ENCODE assay signal across 19 cellular contexts in the genomic region with DNA sequence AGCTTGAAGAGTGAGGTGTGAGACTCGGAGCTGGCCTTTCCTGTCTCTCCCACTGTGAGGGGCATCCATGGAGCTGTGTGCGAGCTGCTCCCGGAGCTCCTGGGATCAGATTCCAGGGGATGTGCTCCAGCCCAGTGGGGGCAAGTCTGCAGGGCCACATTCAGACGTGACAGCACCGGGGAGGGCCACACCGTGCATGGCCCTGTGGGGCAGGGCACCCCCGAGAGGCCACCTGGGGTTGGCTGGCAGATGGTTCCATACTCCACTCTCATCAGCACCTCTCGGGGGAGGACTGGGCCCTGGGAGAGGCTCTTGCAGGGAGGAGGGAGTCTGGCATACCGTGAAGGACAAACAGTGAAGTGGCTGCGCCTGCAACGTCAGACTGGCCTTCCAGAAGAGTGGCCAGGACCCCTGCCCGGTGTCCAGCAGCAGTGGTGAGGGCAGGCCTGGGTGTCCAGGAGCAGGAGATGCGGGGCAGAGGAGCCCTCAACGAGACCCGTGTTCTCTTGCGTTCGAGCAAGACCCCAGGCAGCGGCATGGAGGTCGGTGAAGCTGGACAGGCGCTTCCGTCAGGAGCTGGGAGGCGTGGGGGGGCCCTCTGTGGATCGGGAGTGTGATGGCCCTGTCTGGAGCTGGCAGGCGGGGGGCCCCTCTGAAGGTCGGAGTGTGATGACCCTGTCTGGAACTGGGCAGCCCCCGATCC.
"Had no signal": no experiment of that assay in that cellular context is flagged by ENCODE, and none has a peak within 500 bp of the region (broad histone marks: within the 10 kb centered on the region; RNA-seq: fewer than 3 reads in every experiment).

No MANE protein-coding gene starts in this region.

- DNase-seq: activated CD4-positive, alpha-beta T cell treated with anti-CD3 and anti-CD28 coated beads for 36 hours; activated CD4-positive, alpha-beta T cell treated with anti-CD3 and anti-CD28 coated beads, Interleukin-2, amount 50 U/mL, for 48 hours; activated naive CD4-positive, alpha-beta T cell; activated naive CD8-positive, alpha-beta T cell treated with anti-CD3 and anti-CD28 coated beads for 36 hours; amniotic stem cell; dermis blood vessel endothelial cell; effector memory CD4-positive, alpha-beta T cell; islet precursor cell; ovary; right lobe of liver; stimulated activated CD4-positive, alpha-beta T cell treated with anti-CD3 and anti-CD28 coated beads, Interleukin-4, amount 100 ng/mL, for 24 hours had no signal

- H3K27ac ChIP-seq: cardiac muscle cell, hepatocyte, ovary, right lobe of liver, thoracic aorta, upper lobe of left lung had no signal

- H3K4me2 ChIP-seq: hepatocyte, smooth muscle cell had no signal

- ATAC-seq: activated CD4-positive, alpha-beta T cell treated with anti-CD3 and anti-CD28 coated beads for 36 hours; stimulated activated memory B cell treated with anti-CD40 and anti-IgM and Interleukin-4, amounts not matched to agents 10 μg/mL and 1 μg/mL and 100 μg/mL, for 72 hours had no signal

- H3K4me3 Mint-ChIP-seq: activated CD4-positive, alpha-beta T cell treated with anti-CD3 and anti-CD28 coated beads for 36 hours; activated naive CD8-positive, alpha-beta T cell treated with anti-CD3 and anti-CD28 coated beads for 36 hours; neural crest cell; stimulated activated memory B cell treated with anti-CD40 and anti-IgM and Interleukin-4, amounts not matched to agents 10 μg/mL and 1 μg/mL and 100 μg/mL, for 72 hours; T-helper 2 cell treated with Interferon-gamma antibody and Interleukin-4, amounts not matched to agents 5 μg/mL and 100 μg/mL, for 36 hours had no signal

- H3K36me3 ChIP-seq: cardiac muscle cell, ovary, right lobe of liver, thoracic aorta, upper lobe of left lung had no signal

- H3K4me3 ChIP-seq: cardiac muscle cell, hepatocyte, ovary, right lobe of liver, smooth muscle cell, thoracic aorta, upper lobe of left lung had no signal

- H3K4me1 Mint-ChIP-seq: activated CD4-positive, alpha-beta T cell treated with anti-CD3 and anti-CD28 coated beads for 36 hours; activated naive CD8-positive, alpha-beta T cell treated with anti-CD3 and anti-CD28 coated beads for 36 hours had no signal

- H3K27me3 Mint-ChIP-seq: activated CD4-positive, alpha-beta T cell treated with anti-CD3 and anti-CD28 coated beads for 36 hours; activated naive CD8-positive, alpha-beta T cell treated with anti-CD3 and anti-CD28 coated beads for 36 hours had no signal

- H3K4me1 ChIP-seq: right lobe of liver, upper lobe of left lung had no signal

- H3K36me3 Mint-ChIP-seq: activated naive CD8-positive, alpha-beta T cell treated with anti-CD3 and anti-CD28 coated beads for 36 hours had no signal

- H3K9me3 ChIP-seq: ovary, right lobe of liver, thoracic aorta, upper lobe of left lung had no signal

- H3K27me3 ChIP-seq: cardiac muscle cell, hepatocyte, ovary, right lobe of liver, upper lobe of left lung had no signal

- H2AFZ ChIP-seq: hepatocyte had no signal

- H3K27ac Mint-ChIP-seq: activated CD4-positive, alpha-beta T cell treated with anti-CD3 and anti-CD28 coated beads for 36 hours; activated naive CD8-positive, alpha-beta T cell treated with anti-CD3 and anti-CD28 coated beads for 36 hours; stimulated activated memory B cell treated with anti-CD40 and anti-IgM and Interleukin-4, amounts not matched to agents 10 μg/mL and 1 μg/mL and 100 μg/mL, for 72 hours; T-helper 2 cell treated with Interferon-gamma antibody and Interleukin-4, amounts not matched to agents 5 μg/mL and 100 μg/mL, for 36 hours had no signal
